Comparison of ENCODE assay signal across 8 cellular contexts in the genomic region with DNA sequence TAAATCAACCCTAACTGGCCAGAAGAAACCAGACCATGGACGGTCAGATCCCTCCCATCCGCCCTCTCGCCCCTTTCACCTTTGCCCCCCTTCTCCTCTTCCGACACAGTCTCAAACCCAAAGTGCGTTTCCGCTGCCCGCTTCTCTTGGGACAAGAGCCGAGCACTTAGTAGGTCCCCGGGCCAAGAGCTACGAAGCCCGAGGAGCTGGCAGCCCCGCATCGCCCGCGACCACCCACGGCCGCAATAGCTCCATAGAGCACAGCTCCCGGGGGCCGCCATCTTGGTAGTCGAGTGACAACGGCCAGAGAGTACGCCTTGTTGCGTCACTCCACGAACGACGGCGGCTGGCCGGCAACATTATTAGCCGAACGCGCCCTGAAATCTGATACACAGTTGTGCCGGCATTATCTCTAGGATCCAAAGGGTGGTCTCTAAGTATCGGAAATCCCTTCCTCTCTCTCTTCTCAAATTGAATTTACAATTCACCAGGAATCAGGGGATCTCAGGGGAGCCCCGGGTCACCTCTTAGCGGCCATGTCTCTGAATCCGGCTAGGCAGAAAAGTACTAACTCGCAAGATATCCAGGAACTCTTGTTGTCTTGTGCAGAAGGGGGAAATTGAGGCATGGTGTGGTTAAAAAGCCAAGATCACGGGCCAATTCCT. TPM values are rescaled to one million over a fixed set of nuclear protein-coding genes. Genes with fewer than 3 reads are reported as not detected.
A peak's percentile ranks its signal among the peaks of the same experiment; 100 is the strongest.
DNase-seq lines count a peak whose midpoint lies in the region; ATAC-seq and TF ChIP-seq lines count a peak whose summit lies in the region.

A gene with protein sequence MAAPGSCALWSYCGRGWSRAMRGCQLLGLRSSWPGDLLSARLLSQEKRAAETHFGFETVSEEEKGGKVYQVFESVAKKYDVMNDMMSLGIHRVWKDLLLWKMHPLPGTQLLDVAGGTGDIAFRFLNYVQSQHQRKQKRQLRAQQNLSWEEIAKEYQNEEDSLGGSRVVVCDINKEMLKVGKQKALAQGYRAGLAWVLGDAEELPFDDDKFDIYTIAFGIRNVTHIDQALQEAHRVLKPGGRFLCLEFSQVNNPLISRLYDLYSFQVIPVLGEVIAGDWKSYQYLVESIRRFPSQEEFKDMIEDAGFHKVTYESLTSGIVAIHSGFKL (minus strand): TSS at position 298 of the 665 bp plus-strand sequence. CDS start 17 bp downstream, at position 281.

- H3K27me3 Mint-ChIP-seq in activated T-cell treated with anti-CD3 and anti-CD28 coated beads, Interleukin-2, amount 50 U/mL, for 24 hours = no peaks in the 10 kb centered on the region

- peak; percentile 82 for TF ChIP-seq POLR2A in erythroblast (IDR thresholded peaks at IDR 0.05; ENCODE audit: low read length)

- H3K9me3 ChIP-seq in HUES64 (ENCODE audit: insufficient read depth, low read depth, low read length) = no peaks in the 10 kb centered on the region
- H3K9me3 ChIP-seq in mucosa of rectum (ENCODE audit: control insufficient read depth in 2 of 2, low read length in 2 of 2) = no peaks in the 10 kb centered on the region

- H3K9ac ChIP-seq in HUES64 (ENCODE audit: low read depth, low read length) (peak within 1 kb of the TSS; percentile 90), mucosa of rectum (ENCODE audit: low read depth in 1 of 2, low read length in 2 of 2) (peak within 1 kb of the TSS; percentile 96)

- H3K27ac ChIP-seq in HUES64 (ENCODE audit: low read depth, low read length) (peak within 1 kb of the TSS; percentile 87), mucosa of rectum (ENCODE audit: low read depth in 2 of 2, low read length in 2 of 2) (peak within 1 kb of the TSS; percentile 84 to 89)

- peaks cover 28% of the 10 kb centered on the region for H3K4me1 Mint-ChIP-seq in activated T-cell treated with anti-CD3 and anti-CD28 coated beads, Interleukin-2, amount 50 U/mL, for 24 hours (ENCODE audit: low read depth)

- peaks cover 8% of the 10 kb centered on the region for H3K4me1 ChIP-seq in HUES64 (ENCODE audit: insufficient read depth, low read length)
- peaks cover 6 to 7% of the 10 kb centered on the region in 2 donors for H3K4me1 ChIP-seq in mucosa of rectum (ENCODE audit: control insufficient read depth in 2 of 2, insufficient read depth in 2 of 2, low read length in 2 of 2)

- H3K36me3 Mint-ChIP-seq in activated T-cell treated with anti-CD3 and anti-CD28 coated beads, Interleukin-2, amount 50 U/mL, for 24 hours (ENCODE audit: low read depth) = peaks cover 19% of the 10 kb centered on the region

- in situ Hi-C loops in Caki2 (cut with HindIII; ENCODE audit: low pct_unique_long_range_greater_than_20kb, low sequenced_read_pairs) = no loop called here

- ATAC-seq in GM21423 (IDR thresholded peaks at IDR 0.05; ENCODE audit: unreplicated experiment) = peak; percentile 79

- H3K4me3 ChIP-seq in HUES64 (ENCODE audit: low read length) (peak within 1 kb of the TSS; percentile 92), mucosa of rectum (ENCODE audit: low read length in 2 of 2) (peak within 1 kb of the TSS; percentile 88 to 96)

- DNase-seq in Caki2 (ENCODE audit: low read depth) (peak; percentile 83), OCI-M1 (lab: John Stamatoyannopoulos, UW) (peak; percentile 93), erythroblast (lab: John Stamatoyannopoulos, UW) (peak; percentile 88 to 92)
- peak; percentile 89 for DNase-seq in activated T-cell treated with anti-CD3 and anti-CD28 coated beads, Interleukin-2, amount 50 U/mL, for 24 hours
- DNase-seq in stimulated activated CD8-positive, alpha-beta memory T cell treated with anti-CD3 and anti-CD28 coated beads, Interleukin-4, amount 100 ng/mL, for 48 hours = peak; percentile 89

- H3K9me3 Mint-ChIP-seq in activated T-cell treated with anti-CD3 and anti-CD28 coated beads, Interleukin-2, amount 50 U/mL, for 24 hours = no peaks in the 10 kb centered on the region

- H3K4me3 Mint-ChIP-seq in activated T-cell treated with anti-CD3 and anti-CD28 coated beads, Interleukin-2, amount 50 U/mL, for 24 hours = peak within 1 kb of the TSS; percentile 97

- peak within 1 kb of the TSS; percentile 98 for H3K27ac Mint-ChIP-seq in activated T-cell treated with anti-CD3 and anti-CD28 coated beads, Interleukin-2, amount 50 U/mL, for 24 hours

- under 1% methylated on average over 38 of the region's 38 CpGs for WGBS in HUES64

- H3K27me3 ChIP-seq in HUES64 (ENCODE audit: insufficient read depth, low read length) = no peaks in the 10 kb centered on the region
- H3K27me3 ChIP-seq in mucosa of rectum (ENCODE audit: control insufficient read depth in 2 of 2, insufficient read depth in 2 of 2, low read length in 2 of 2) = no peaks in the 10 kb centered on the region

- H3K36me3 ChIP-seq in HUES64 (ENCODE audit: insufficient read depth, low read length) = no peaks in the 10 kb centered on the region
- no peaks in the 10 kb centered on the region for H3K36me3 ChIP-seq in mucosa of rectum (ENCODE audit: control insufficient read depth in 2 of 2, insufficient read depth in 2 of 2, low read length in 2 of 2)

RNA-seq across cellular contexts. Expression of the gene that starts here (rescaled TPM):
- total RNA-seq in Caki2 (2014; rRNA removed; shearing (Covaris generic); ENCODE audit: low replicate concordance) = 19.3 and 35.9 TPM in 2 replicates
- polyA plus RNA-seq in HUES64 (2013, experiment 1 of 2) = 30.5 TPM
- polyA plus RNA-seq in HUES64 (2013, experiment 2 of 2) = 41.1 TPM

Comparison
In these comparisons a context has a peak if more than half of its experiments do, and no peak if none do; other contexts are left out.
1. Peak in every context shown above with its lines: DNase-seq, ATAC-seq, H3K4me3 ChIP-seq and H3K27ac ChIP-seq.